Comparison of ENCODE assay signal across 8 cellular contexts in genomic region chr14:49621114-49621881, GRCh38. TPM values are rescaled to one million over a fixed set of nuclear protein-coding genes. Genes with fewer than 3 reads are reported as not detected.
DNase-seq lines count a peak whose midpoint lies in the region; ATAC-seq and TF ChIP-seq lines count a peak whose summit lies in the region.

No MANE protein-coding gene starts in this region.

- TF ChIP-seq RAD21 in HCT116 (IDR thresholded peaks at IDR 0.05; ENCODE audit: low read depth), result no peak

- H3K9me3 ChIP-seq in HCT116 (ENCODE audit: control insufficient read depth in 1 of 2, insufficient read depth in 1 of 2, low read depth in 1 of 2, low read length in 2 of 2) (no peaks in the 10 kb centered on the region), endodermal cell (ENCODE audit: control insufficient read depth, low read length) (no peaks in the 10 kb centered on the region), mononuclear cell (ENCODE audit: low read depth, low read length) (no peaks in the 10 kb centered on the region), stomach (no peaks in the 10 kb centered on the region)

- DNase-seq in NCI-H2081 (lab: John Stamatoyannopoulos, UW) (peak; percentile 51 to 70), NCI-H2081 treated with DMSO at 0.1 percent for 48 hours (lab: John Stamatoyannopoulos, UW) (no peak), HCT116 (ENCODE audit: low read depth, low spot score) (no peak), NAMALWA (ENCODE audit: low spot score) (peak; percentile 47), endodermal cell (peak; percentile 88), stomach (peak; percentile 63)
- DNase-seq in activated CD4-positive, alpha-beta T cell treated with anti-CD3 and anti-CD28 coated beads for 4 hours, result peak; percentile 44 to 57

- H3K4me2 ChIP-seq in HCT116 (ENCODE audit: low read length), result peak overlapping the region; percentile 74

- H3K79me2 ChIP-seq in HCT116 (ENCODE audit: insufficient read depth, low read length), result peaks cover 73% of the 10 kb centered on the region

- CTCF ChIA-PET in HCT116 (lab: Charles Lee), result interaction anchor here (1.4 to 1.7 kb wide), 2 partner anchors 13 to 35 kb away, joined by 3 to 12 read pairs; partner anchors contain the start of gene RPS29

- H3K4me3 ChIP-seq in HCT116 (replicated peaks in 1 of 2; ENCODE audit: low read depth in 1 of 2, low read length in 2 of 2) (peak overlapping the region; percentile 82 to 96), endodermal cell (ENCODE audit: low read length) (peak overlapping the region; percentile 91), mononuclear cell (ENCODE audit: low read length) (peak overlapping the region; percentile 98), stomach (peak overlapping the region; percentile 86 to 97 (median 91))

- peaks cover 17 to 21% of the 10 kb centered on the region in 2 experiments; a peak in 3 of 4 replicates for H3K36me3 ChIP-seq in HCT116 (ENCODE audit: control insufficient read depth in 1 of 2, insufficient read depth in 2 of 2, low read length in 2 of 2)
- peaks cover 52% of the 10 kb centered on the region for H3K36me3 ChIP-seq in endodermal cell (ENCODE audit: control insufficient read depth, insufficient read depth, low read length)
- peaks cover 8 to 31% (median 25%) of the 10 kb centered on the region in 4 donors for H3K36me3 ChIP-seq in stomach

- peak overlapping the region; percentile 97 for H3K27ac Mint-ChIP-seq in endodermal cell

- H3K9me3 Mint-ChIP-seq in endodermal cell, result no peaks in the 10 kb centered on the region

- H3K27me3 ChIP-seq in HCT116 (ENCODE audit: insufficient read depth, low read length), result no peaks in the 10 kb centered on the region
- H3K27me3 ChIP-seq in endodermal cell (ENCODE audit: control insufficient read depth, insufficient read depth, low read length, poor library complexity, severe bottlenecking), result no peaks in the 10 kb centered on the region
- H3K27me3 ChIP-seq in mononuclear cell (ENCODE audit: insufficient read depth, low read length), result no peaks in the 10 kb centered on the region
- H3K27me3 ChIP-seq in stomach, result no peaks in the 10 kb centered on the region

- H2AFZ ChIP-seq in HCT116 (ENCODE audit: low read depth, low read length, poor library complexity, severe bottlenecking), result no peak overlapping the region

- no peaks in the 10 kb centered on the region for H3K27me3 Mint-ChIP-seq in endodermal cell (ENCODE audit: insufficient read depth)

- H3K4me1 Mint-ChIP-seq in endodermal cell, result peaks cover 16% of the 10 kb centered on the region

- POLR2A ChIA-PET in HCT116 (lab: Charles Lee), result interaction anchor here (0.6 to 2.3 kb wide), 8 partner anchors 9 to 241 kb away, joined by 3 to 17 read pairs (median 6); partner anchors contain the start of genes DNAAF2 and RPS29

- WGBS in endodermal cell (ENCODE audit: insufficient coverage in 1 of 2, insufficient read length in 1 of 2), 2 experiments, result 4 to 7% methylated on average over 28 to 65 of the region's 65 CpGs
- 2 to 10% (median 2%) methylated on average over 13 to 65 of the region's 65 CpGs for WGBS in stomach, 5 donors

- intact Hi-C loops in HCT116 (cut with micrococcal nuclease), result loop anchor here (5.0 kb wide), 1 partner anchor 496 kb away; the partner anchor contains the start of gene VCPKMT
- intact Hi-C loops in stomach (cut with DNase I; ENCODE audit: low total_unique reads), result no loop called here

- H4K20me1 ChIP-seq in HCT116 (ENCODE audit: insufficient read depth), result 0 out of 2 replicates have a peak, but pooled peaks cover 4% of the 10 kb centered on the region

- H3K4me3 Mint-ChIP-seq in endodermal cell, result peak overlapping the region; percentile 98

- H3K4me1 ChIP-seq in HCT116 (ENCODE audit: control insufficient read depth in 1 of 2, insufficient read depth in 2 of 2, low read length in 2 of 2) (peaks cover 8 to 41% of the 10 kb centered on the region in 2 experiments; a peak in 3 of 4 replicates), endodermal cell (ENCODE audit: control insufficient read depth, insufficient read depth, low read length) (no peaks in the 10 kb centered on the region), mononuclear cell (ENCODE audit: insufficient read depth, low read length) (peaks cover 52% of the 10 kb centered on the region), stomach (peaks cover 25 to 70% (median 49%) of the 10 kb centered on the region in 4 donors)

- H3K9me2 ChIP-seq in HCT116 (ENCODE audit: insufficient read depth), result no peaks in the 10 kb centered on the region

- TF ChIP-seq POLR2A in HCT116 (IDR thresholded peaks at IDR 0.05; ENCODE audit: borderline replicate concordance, extremely low read depth, insufficient read depth, insufficient read length) (no peak), stomach (IDR thresholded peaks at IDR 0.05) (no peak)

- no peak for TF ChIP-seq EP300 in stomach (IDR thresholded peaks at IDR 0.05)

- TF ChIP-seq CTCF in HCT116 (IDR thresholded peaks at IDR 0.05 in 2 of 3, conservative IDR thresholded peaks at IDR 0.05 in 1 of 3; ENCODE audit: borderline replicate concordance in 1 of 3, insufficient read depth in 1 of 3, low read depth in 2 of 3, low read length in 2 of 3) (no peak), endodermal cell (conservative IDR thresholded peaks at IDR 0.05) (peak; percentile 0), stomach (IDR thresholded peaks at IDR 0.05) (no peak)

- RAD21 ChIA-PET in HCT116 (lab: Charles Lee; ENCODE audit: low non-redundant PET in 1 of 2, low total read pairs in 2 of 2, uncharacterized antibody in 2 of 2, unreplicated experiment in 2 of 2), result interaction anchor here in 1 of 2 experiments (0.6 to 2.1 kb wide), 2 partner anchors 13 to 30 kb away, joined by 3 to 5 read pairs; no protein-coding TSS in a partner anchor

- H3K36me3 Mint-ChIP-seq in endodermal cell (ENCODE audit: low read depth), result peaks cover 24% of the 10 kb centered on the region

- H3K9ac ChIP-seq in HCT116 (ENCODE audit: low read length), result peak overlapping the region; percentile 94
- peak overlapping the region; percentile 88 for H3K9ac ChIP-seq in endodermal cell (ENCODE audit: extremely low read depth, low read length, poor library complexity, severe bottlenecking)

- peak; percentile 52 for ATAC-seq in HCT116

- H3K27ac ChIP-seq in HCT116 (ENCODE audit: low read depth, low read length) (peak overlapping the region; percentile 86), endodermal cell (ENCODE audit: low read depth, low read length) (peak overlapping the region; percentile 78), stomach (peak overlapping the region; percentile 92 to 96 (median 95))

- BruUV-seq in HCT116 (replicated peaks; lab: Mats Ljungman, UMichigan), result no TSS peak

TF ChIP-seq in HCT116, 20 proteins besides CTCF, POLR2A, EP300 and RAD21:
- no peak for TF ChIP-seq ATF3 (IDR thresholded peaks at IDR 0.05)
- peak; percentile 61; the same call in 1 of the 2 replicates for TF ChIP-seq ZFX (IDR thresholded peaks at IDR 0.05)
- TF ChIP-seq POLR2AphosphoS5 (IDR thresholded peaks at IDR 0.05; ENCODE audit: low read depth, low read length), result no peak
- TF ChIP-seq, protein P1, sequence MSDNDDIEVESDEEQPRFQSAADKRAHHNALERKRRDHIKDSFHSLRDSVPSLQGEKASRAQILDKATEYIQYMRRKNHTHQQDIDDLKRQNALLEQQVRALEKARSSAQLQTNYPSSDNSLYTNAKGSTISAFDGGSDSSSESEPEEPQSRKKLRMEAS (IDR thresholded peaks at IDR 0.05), result peak; percentile 62

RNA-seq across cellular contexts. Expression of gene MGAT2, which starts 0.7 kb away (rescaled TPM):
- total RNA-seq in HCT116 (2021; ENCODE audit: unreplicated experiment), result 22.9 TPM
- 8.5 and 12.1 TPM in 2 replicates for polyA plus RNA-seq in HCT116 (2012)
- total RNA-seq in endodermal cell, result 10 to 100 TPM; 21.4 to 23.5 TPM
- 22.3 TPM for polyA plus RNA-seq in endodermal cell (2013, experiment 1 of 2)
- 22.9 TPM for polyA plus RNA-seq in endodermal cell (2013, experiment 2 of 2)
- total RNA-seq in mononuclear cell, result 37.0 TPM
- total RNA-seq in stomach, result 10 to 100 TPM in 4 of 5 donors, under 1 TPM in 1; 0.58 to 58.2 (median 20.0) TPM
- polyA plus RNA-seq in stomach, result 10 to 100 TPM; 10.8 to 12.6 (median 11.3) TPM

RNA-seq across cellular contexts. Expression of gene RPL36AL, which starts 0.9 kb away (rescaled TPM):
- total RNA-seq in HCT116 (2021; ENCODE audit: unreplicated experiment), result 212 TPM
- 349 and 403 TPM in 2 replicates for polyA plus RNA-seq in HCT116 (2012)
- total RNA-seq in endodermal cell, result 100 to 1,000 TPM; 167 to 176 TPM
- polyA plus RNA-seq in endodermal cell (2013, experiment 1 of 2), result 168 TPM
- polyA plus RNA-seq in endodermal cell (2013, experiment 2 of 2), result 166 TPM
- total RNA-seq in mononuclear cell, result 324 TPM
- total RNA-seq in stomach, result 100 to 1,000 TPM in 4 of 5 donors, 10 to 100 TPM in 1; 72.4 to 205 (median 186) TPM
- 100 to 1,000 TPM; 513 to 989 (median 610) TPM for polyA plus RNA-seq in stomach

RNA-seq across cellular contexts. Expression of gene DNAAF2, which starts 13.7 kb away (rescaled TPM):
- 13.7 TPM for total RNA-seq in HCT116 (2021; ENCODE audit: unreplicated experiment)
- 6.0 and 6.9 TPM in 2 replicates for polyA plus RNA-seq in HCT116 (2012)
- total RNA-seq in endodermal cell, result 10 to 100 TPM; 18.5 to 19.7 TPM
- polyA plus RNA-seq in endodermal cell (2013, experiment 1 of 2), result 19.4 TPM
- 21.4 TPM for polyA plus RNA-seq in endodermal cell (2013, experiment 2 of 2)
- total RNA-seq in mononuclear cell, result 8.3 TPM
- total RNA-seq in stomach, result 10 to 100 TPM in 1 of 5 donors, 1 to 10 TPM in 4; 6.4 to 43.2 (median 9.2) TPM
- 1 to 10 TPM; 3.9 to 7.3 (median 5.7) TPM for polyA plus RNA-seq in stomach

RNA-seq across cellular contexts. Expression of gene LRR1, which starts 22.6 kb away (rescaled TPM):
- total RNA-seq in HCT116 (2021; ENCODE audit: unreplicated experiment), result 34.6 TPM
- 13.1 and 20.6 TPM in 2 replicates for polyA plus RNA-seq in HCT116 (2012)
- total RNA-seq in endodermal cell, result 10 to 100 TPM; 20.4 to 22.9 TPM
- 22.7 TPM for polyA plus RNA-seq in endodermal cell (2013, experiment 1 of 2)
- 23.7 TPM for polyA plus RNA-seq in endodermal cell (2013, experiment 2 of 2)
- 10.8 TPM for total RNA-seq in mononuclear cell
- 10 to 100 TPM in 2 of 5 donors, 1 to 10 TPM in 2, under 1 TPM in 1; 0.45 to 14.7 (median 7.6) TPM for total RNA-seq in stomach
- 1 to 10 TPM; 6.9 to 9.5 (median 7.8) TPM for polyA plus RNA-seq in stomach

RNA-seq across cellular contexts. Expression of gene RPS29, which starts 35.1 kb away (rescaled TPM):
- total RNA-seq in HCT116 (2021; ENCODE audit: unreplicated experiment) (1,825 TPM), endodermal cell (1,000 to 10,000 TPM; 1,577 to 1,586 TPM), mononuclear cell (7,710 TPM), stomach (1,000 to 10,000 TPM in 4 of 5 donors, 100 to 1,000 TPM in 1; 422 to 7,374 (median 3,087) TPM)
- 5,659 and 7,428 TPM in 2 replicates for polyA plus RNA-seq in HCT116 (2012)
- polyA plus RNA-seq in endodermal cell (2013, experiment 1 of 2), result 3,717 TPM
- 3,497 TPM for polyA plus RNA-seq in endodermal cell (2013, experiment 2 of 2)
- 1,000 to 10,000 TPM; 3,066 to 5,618 (median 3,985) TPM for polyA plus RNA-seq in stomach

Comparison
In these comparisons a context has a peak if more than half of its experiments do, and no peak if none do; other contexts are left out.
1. DNase-seq: peak in NCI-H2081 (2 of 2), NAMALWA (single experiment), activated CD4-positive, alpha-beta T cell treated with anti-CD3 and anti-CD28 coated beads for 4 hours (2 of 2), endodermal cell (single experiment) and stomach (single experiment); none in NCI-H2081 treated with DMSO at 0.1 percent for 48 hours (single experiment) and HCT116 (single experiment).
2. Peak in every context shown above with its lines, with median percentiles within 50 percentile points of each other: H3K27ac ChIP-seq and H3K4me3 ChIP-seq.